ENCODE assay signal across 20 cellular contexts in the genomic region with DNA sequence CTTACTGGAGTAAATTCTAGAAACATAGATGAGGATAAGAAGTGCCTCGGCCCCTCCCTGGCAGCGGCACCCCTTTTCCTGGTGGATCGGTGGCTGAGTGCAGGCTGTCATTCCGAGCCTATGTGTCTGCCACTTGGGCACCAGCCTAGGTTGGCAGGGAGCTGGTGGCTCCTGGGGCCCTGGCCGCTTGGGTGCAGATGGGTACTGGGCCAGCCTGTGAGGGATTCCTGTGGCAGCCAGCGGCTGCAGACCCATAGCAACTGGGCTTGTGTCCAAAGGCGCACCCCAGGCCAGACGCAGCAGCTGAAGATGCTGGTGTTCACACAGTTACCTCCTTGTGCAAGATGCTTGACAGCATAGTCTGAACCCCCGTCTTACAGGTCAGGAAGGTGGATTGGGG. TPM values are rescaled to one million over a fixed set of nuclear protein-coding genes. Genes with fewer than 3 reads are reported as not detected.
DNase-seq lines count a peak whose midpoint lies in the region; ATAC-seq and TF ChIP-seq lines count a peak whose summit lies in the region.
"Had no signal": no experiment of that assay in that cellular context is flagged by ENCODE, and none has a peak within 500 bp of the region (broad histone marks: within the 10 kb centered on the region; RNA-seq: fewer than 3 reads in every experiment).

No MANE protein-coding gene starts in this region.

- H3K4me1 Mint-ChIP-seq in central memory CD8-positive, alpha-beta T cell, result peaks cover 14% of the 10 kb centered on the region
- H3K4me1 Mint-ChIP-seq: nephron had no signal

- H3K36me3 Mint-ChIP-seq in central memory CD8-positive, alpha-beta T cell (ENCODE audit: insufficient read depth), result no peaks in the 10 kb centered on the region

- H3K27me3 ChIP-seq in suprapubic skin (peaks cover 20% of the 10 kb centered on the region), left ventricle myocardium inferior (ENCODE audit: low read depth) (peaks cover 36% of the 10 kb centered on the region)
- H3K27me3 ChIP-seq: adrenal gland, gastrocnemius medialis had no signal

- H3K27ac Mint-ChIP-seq in central memory CD8-positive, alpha-beta T cell (ENCODE audit: low read depth), result peak overlapping the region; percentile 16
- H3K27ac Mint-ChIP-seq: activated T-helper 2 cell treated with anti-CD3 and anti-CD28 coated beads, Interferon-gamma antibody, Interleukin-2, Interleukin-4, amounts not matched to agents 10 μg/mL and 5 μg/mL and 100 μg/mL, durations not matched to agents 14 hours and 24 hours and 36 hours; nephron had no signal

- no peak for ATAC-seq in central memory CD8-positive, alpha-beta T cell (replicated peaks; ENCODE audit: extremely low read depth, poor library complexity, severe bottlenecking)
- no peak for ATAC-seq in left cardiac atrium
- ATAC-seq: esophagus mucosa, gastrocnemius medialis had no signal

- peaks cover 24% of the 10 kb centered on the region for H3K27me3 Mint-ChIP-seq in central memory CD8-positive, alpha-beta T cell

- peak overlapping the region; percentile 7 for H3K27ac ChIP-seq in suprapubic skin
- H3K27ac ChIP-seq in left ventricle myocardium inferior (replicated peaks), result no peak overlapping the region
- H3K27ac ChIP-seq: adrenal gland, C4-2B, cardiac muscle cell, gastrocnemius medialis had no signal

- H3K4me3 ChIP-seq in suprapubic skin (no peak overlapping the region), left ventricle myocardium inferior (no peak overlapping the region)
- H3K4me3 ChIP-seq: adrenal gland, cardiac muscle cell, gastrocnemius medialis had no signal

- H3K9me3 ChIP-seq in suprapubic skin, result no peaks in the 10 kb centered on the region
- H3K9me3 ChIP-seq in left ventricle myocardium inferior (replicated peaks), result no peaks in the 10 kb centered on the region
- H3K9me3 ChIP-seq: adrenal gland, gastrocnemius medialis had no signal

- WGBS in suprapubic skin, result 76% methylated on average over 5 of the region's 9 CpGs

- intact Hi-C loops in left ventricle myocardium inferior (cut with micrococcal nuclease) (no loop called here), left cardiac atrium (cut with DNase I) (loop anchor here in 1 of 2 donors (10.0 kb wide), 1 partner anchor 182 kb away; no protein-coding TSS in a partner anchor)

- peak; percentile 51 for DNase-seq in activated effector memory CD4-positive, alpha-beta T cell treated with anti-CD3 and anti-CD28 coated beads, Interleukin-2, amount 50 U/mL, for 16 hours
- DNase-seq in activated effector memory CD4-positive, alpha-beta T cell treated with Interleukin-2 at 50 U/mL for 16 hours, result no peak
- no peak for DNase-seq in central memory CD8-positive, alpha-beta T cell (ENCODE audit: low spot score in 2 of 2)
- DNase-seq in myocyte (ENCODE audit: low read depth), result peak; percentile 24
- peak in 1 of 2 donors; percentile 67 for DNase-seq in suprapubic skin (ENCODE audit: low spot score in 2 of 2)
- no peak for DNase-seq in left ventricle myocardium inferior
- DNase-seq in left cardiac atrium, result no peak
- DNase-seq in dermis blood vessel endothelial cell, result no peak
- DNase-seq: activated CD4-positive, alpha-beta T cell treated with anti-CD3 and anti-CD28 coated beads for 1 hour; effector CD4-positive, alpha-beta T cell; gastrocnemius medialis; mesenchymal stem cell; NCI-H1417; NCI-H524 had no signal

- H3K4me3 Mint-ChIP-seq in central memory CD8-positive, alpha-beta T cell, result no peak overlapping the region
- H3K4me3 Mint-ChIP-seq: nephron had no signal

- peaks cover 25% of the 10 kb centered on the region for H3K4me1 ChIP-seq in suprapubic skin
- H3K4me1 ChIP-seq in left ventricle myocardium inferior, result peaks cover 15% of the 10 kb centered on the region

- TF ChIP-seq CTCF in suprapubic skin (IDR thresholded peaks at IDR 0.05), result no peak
- no peak for TF ChIP-seq CTCF in left ventricle myocardium inferior (IDR thresholded peaks at IDR 0.05; ENCODE audit: borderline replicate concordance)

- TF ChIP-seq EP300 in suprapubic skin (IDR thresholded peaks at IDR 0.05), result no peak

- no peaks in the 10 kb centered on the region for H3K9me3 Mint-ChIP-seq in central memory CD8-positive, alpha-beta T cell
- H3K9me3 Mint-ChIP-seq: activated T-helper 2 cell treated with anti-CD3 and anti-CD28 coated beads, Interferon-gamma antibody, Interleukin-2, Interleukin-4, amounts not matched to agents 10 μg/mL and 5 μg/mL and 100 μg/mL, durations not matched to agents 14 hours and 24 hours and 36 hours; nephron had no signal

- no peak for TF ChIP-seq POLR2A in suprapubic skin (IDR thresholded peaks at IDR 0.05)

- H3K36me3 ChIP-seq in suprapubic skin, result no peaks in the 10 kb centered on the region
- H3K36me3 ChIP-seq in left ventricle myocardium inferior, result no peaks in the 10 kb centered on the region
- H3K36me3 ChIP-seq: adrenal gland, cardiac muscle cell, gastrocnemius medialis had no signal

RNA-seq across cellular contexts. Expression of gene SNORC, which starts 2.8 kb away (rescaled TPM):
- total RNA-seq in myocyte, result 1.5 and 2.6 TPM in 2 replicates
- 1.9 TPM for polyA plus RNA-seq in myocyte (2012)
- total RNA-seq in suprapubic skin, result 10 to 100 TPM; 11.7 to 39.7 (median 16.9) TPM
- 1.0 TPM for total RNA-seq in left ventricle myocardium inferior
- total RNA-seq in left cardiac atrium, result 1 to 10 TPM in 1 of 2 donors, under 1 TPM in 1; 0.77 to 1.2 TPM
- 0.34 and 0.84 TPM in 2 replicates for total RNA-seq in dermis blood vessel endothelial cell

Comparison
In these comparisons a context has a peak if more than half of its experiments do, and no peak if none do; other contexts are left out.
1. DNase-seq: peak in activated effector memory CD4-positive, alpha-beta T cell treated with anti-CD3 and anti-CD28 coated beads, Interleukin-2, amount 50 U/mL, for 16 hours (single experiment) and myocyte (single experiment); none in activated effector memory CD4-positive, alpha-beta T cell treated with Interleukin-2 at 50 U/mL for 16 hours (single experiment), central memory CD8-positive, alpha-beta T cell (0 of 2), left ventricle myocardium inferior (single experiment), left cardiac atrium (single experiment) and dermis blood vessel endothelial cell (single experiment).